In the genomic region with DNA sequence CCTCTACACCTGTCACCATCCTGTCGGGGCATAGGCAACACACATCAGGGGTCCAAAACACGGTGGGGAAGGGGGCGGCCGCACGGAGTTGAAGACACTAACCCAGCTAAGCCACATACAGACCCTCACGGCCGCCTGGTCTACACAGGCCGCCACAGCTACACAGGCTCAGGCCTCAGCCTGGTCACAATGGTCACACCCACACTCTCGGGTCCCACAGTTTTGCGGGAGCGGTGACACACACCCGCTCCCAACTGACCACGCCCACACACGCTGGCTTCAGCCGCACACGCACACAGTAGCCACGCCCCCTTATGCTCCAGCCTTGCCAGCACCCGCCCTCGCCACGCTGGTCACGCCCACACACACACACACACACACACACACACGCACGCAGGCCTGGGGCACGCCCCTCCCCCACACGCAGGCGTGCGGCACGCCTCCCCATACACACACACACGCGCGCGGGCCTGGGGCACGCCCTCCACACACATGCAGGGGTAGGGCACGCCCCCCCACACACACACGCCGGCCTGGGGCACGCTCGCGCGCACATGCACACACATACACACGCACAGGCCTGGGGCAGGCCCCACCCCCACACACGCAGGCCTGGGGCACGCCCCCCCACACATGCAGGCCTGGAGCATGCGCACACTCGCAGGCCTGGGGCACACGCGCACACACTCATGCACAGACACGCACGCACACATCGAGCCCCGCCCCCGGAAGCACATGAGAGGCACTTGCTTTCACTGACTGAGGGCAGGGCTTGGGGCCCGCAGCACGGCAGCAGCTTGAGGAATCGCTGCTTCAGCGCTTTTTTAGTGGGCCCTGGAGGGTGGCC, we compare ENCODE assay signal across 1 cellular context.
TF ChIP-seq lines count a peak whose summit lies in the region.

No MANE protein-coding gene starts in this region.

TF ChIP-seq in SK-N-SH, 30 proteins besides CTCF, POLR2A, EP300 and RAD21 (continued from another document):
- TF ChIP-seq, protein P1, sequence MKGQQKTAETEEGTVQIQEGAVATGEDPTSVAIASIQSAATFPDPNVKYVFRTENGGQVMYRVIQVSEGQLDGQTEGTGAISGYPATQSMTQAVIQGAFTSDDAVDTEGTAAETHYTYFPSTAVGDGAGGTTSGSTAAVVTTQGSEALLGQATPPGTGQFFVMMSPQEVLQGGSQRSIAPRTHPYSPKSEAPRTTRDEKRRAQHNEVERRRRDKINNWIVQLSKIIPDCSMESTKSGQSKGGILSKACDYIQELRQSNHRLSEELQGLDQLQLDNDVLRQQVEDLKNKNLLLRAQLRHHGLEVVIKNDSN (IDR thresholded peaks at IDR 0.05; ENCODE audit: borderline replicate concordance, low read depth) = no peak
- TF ChIP-seq, protein P2, sequence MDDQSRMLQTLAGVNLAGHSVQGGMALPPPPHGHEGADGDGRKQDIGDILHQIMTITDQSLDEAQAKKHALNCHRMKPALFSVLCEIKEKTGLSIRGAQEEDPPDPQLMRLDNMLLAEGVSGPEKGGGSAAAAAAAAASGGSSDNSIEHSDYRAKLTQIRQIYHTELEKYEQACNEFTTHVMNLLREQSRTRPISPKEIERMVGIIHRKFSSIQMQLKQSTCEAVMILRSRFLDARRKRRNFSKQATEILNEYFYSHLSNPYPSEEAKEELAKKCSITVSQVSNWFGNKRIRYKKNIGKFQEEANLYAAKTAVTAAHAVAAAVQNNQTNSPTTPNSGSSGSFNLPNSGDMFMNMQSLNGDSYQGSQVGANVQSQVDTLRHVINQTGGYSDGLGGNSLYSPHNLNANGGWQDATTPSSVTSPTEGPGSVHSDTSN (IDR thresholded peaks at IDR 0.05) = no peak
- TF ChIP-seq MXI1 (IDR thresholded peaks at IDR 0.05; ENCODE audit: low read depth, low read length) = peak; percentile 96
- TF ChIP-seq RFX5 (IDR thresholded peaks at IDR 0.05; ENCODE audit: low read length) = no peak
TF ChIP-seq in SK-N-SH: peak in this region for 9.
